In the genomic region with DNA sequence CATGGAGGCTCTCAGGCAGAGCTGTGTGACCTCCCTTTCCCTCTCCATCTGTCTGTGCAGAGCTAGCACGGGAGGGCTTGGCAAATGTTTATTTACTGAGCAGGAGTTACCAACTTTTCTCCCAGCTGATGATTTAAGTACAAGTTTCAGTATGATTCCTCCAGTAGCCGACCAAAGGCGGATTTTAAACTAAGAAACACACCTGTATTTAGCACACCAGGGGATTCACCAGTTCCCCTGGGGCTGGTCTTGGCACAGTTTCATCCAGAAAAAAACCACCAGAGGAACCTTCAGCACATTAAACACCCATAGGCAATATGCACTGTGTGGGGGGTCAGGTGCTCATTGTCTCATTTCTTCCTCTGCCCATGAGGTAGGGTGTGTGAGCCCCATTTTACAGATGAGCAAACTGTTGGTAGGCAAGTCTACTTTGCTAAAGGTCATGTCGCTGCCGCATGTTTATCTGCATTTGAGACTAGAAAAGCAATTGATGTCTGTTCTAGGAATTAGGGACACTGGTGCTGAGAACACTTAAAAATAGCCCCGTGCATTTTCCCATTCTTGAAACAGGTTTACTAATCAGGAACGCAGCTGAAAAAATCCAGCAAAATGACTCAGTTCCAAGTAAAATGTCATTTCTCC, we compare ENCODE assay signal across 8 cellular contexts.
DNase-seq lines count a peak whose midpoint lies in the region; ATAC-seq and TF ChIP-seq lines count a peak whose summit lies in the region.

No MANE protein-coding gene starts in this region.

- no peaks in the 10 kb centered on the region for H3K36me3 ChIP-seq in BE2C

- H3K4me3 Mint-ChIP-seq in activated CD4-positive, alpha-beta T cell treated with anti-CD3 and anti-CD28 coated beads, Interleukin-2, amount 10 ng/mL, durations not matched to agents 7 days and 5 days: peak overlapping the region; percentile 35

- no peaks in the 10 kb centered on the region for H3K27me3 ChIP-seq in BE2C

- no peaks in the 10 kb centered on the region for H3K27me3 Mint-ChIP-seq in activated CD4-positive, alpha-beta T cell treated with anti-CD3 and anti-CD28 coated beads, Interleukin-2, amount 10 ng/mL, durations not matched to agents 7 days and 5 days

- POLR2A ChIA-PET in activated CD4-positive, alpha-beta T cell treated with anti-CD3 and anti-CD28 coated beads, Interleukin-2, amount 10 ng/mL, durations not matched to agents 7 days and 5 days (lab: Charles Lee): no interaction called here

- no peak overlapping the region for H3K4me3 ChIP-seq in BE2C (ENCODE audit: low read depth, low read length)

- no peaks in the 10 kb centered on the region for H3K4me1 ChIP-seq in BE2C

- peaks cover 25% of the 10 kb centered on the region for H3K36me3 Mint-ChIP-seq in activated CD4-positive, alpha-beta T cell treated with anti-CD3 and anti-CD28 coated beads, Interleukin-2, amount 10 ng/mL, durations not matched to agents 7 days and 5 days (ENCODE audit: low read depth)

- peaks cover 58% of the 10 kb centered on the region for H3K4me1 Mint-ChIP-seq in activated CD4-positive, alpha-beta T cell treated with anti-CD3 and anti-CD28 coated beads, Interleukin-2, amount 10 ng/mL, durations not matched to agents 7 days and 5 days

- DNase-seq in activated effector memory CD4-positive, alpha-beta T cell treated with anti-CD3 and anti-CD28 coated beads, Interleukin-2, amount 50 U/mL, for 16 hours: peak; percentile 77
- DNase-seq in activated effector memory CD4-positive, alpha-beta T cell treated with Interleukin-2 at 50 U/mL for 16 hours: no peak
- peak; percentile 19 for DNase-seq in activated CD4-positive, alpha-beta T cell treated with anti-CD3 and anti-CD28 coated beads, Interleukin-2, amount 10 ng/mL, durations not matched to agents 7 days and 5 days
- peak; percentile 45 to 69 (median 57) for DNase-seq in stimulated activated CD4-positive, alpha-beta T cell treated with anti-CD3 and anti-CD28 coated beads, Interleukin-12 subunit alpha, Interleukin-12 subunit beta, amount 100 ng/mL, for 48 hours (ENCODE audit: low read depth in 2 of 3, low spot score in 1 of 3)
- DNase-seq in BE2C: no peak
- DNase-seq in dermis blood vessel endothelial cell: no peak
- no peak for DNase-seq in NCI-H524 treated with DMSO at 0.1 percent for 48 hours (lab: John Stamatoyannopoulos, UW)

- no peaks in the 10 kb centered on the region for H3K9me3 ChIP-seq in BE2C

- peaks cover 23% of the 10 kb centered on the region for H3K9me3 Mint-ChIP-seq in activated CD4-positive, alpha-beta T cell treated with anti-CD3 and anti-CD28 coated beads, Interleukin-2, amount 10 ng/mL, durations not matched to agents 7 days and 5 days

- CTCF ChIA-PET in activated CD4-positive, alpha-beta T cell treated with anti-CD3 and anti-CD28 coated beads, Interleukin-2, amount 10 ng/mL, durations not matched to agents 7 days and 5 days (lab: Charles Lee): interaction anchor here (0.7 to 1.5 kb wide), 5 partner anchors 11 to 37 kb away, joined by 3 to 5 read pairs (median 4); no protein-coding TSS in a partner anchor

- H3K27ac Mint-ChIP-seq in activated CD4-positive, alpha-beta T cell treated with anti-CD3 and anti-CD28 coated beads, Interleukin-2, amount 10 ng/mL, durations not matched to agents 7 days and 5 days: peak overlapping the region; percentile 89

- ATAC-seq in HG03025 (IDR thresholded peaks at IDR 0.05; ENCODE audit: low FRiP score, unreplicated experiment): peak; percentile 55

- TF ChIP-seq CTCF in BE2C (IDR thresholded peaks at IDR 0.05; ENCODE audit: low read depth, low read length): no peak

Comparison
In these comparisons a context has a peak if more than half of its experiments do, and no peak if none do; other contexts are left out.
1. DNase-seq: peak in activated effector memory CD4-positive, alpha-beta T cell treated with anti-CD3 and anti-CD28 coated beads, Interleukin-2, amount 50 U/mL, for 16 hours (single experiment), activated CD4-positive, alpha-beta T cell treated with anti-CD3 and anti-CD28 coated beads, Interleukin-2, amount 10 ng/mL, durations not matched to agents 7 days and 5 days (single experiment) and stimulated activated CD4-positive, alpha-beta T cell treated with anti-CD3 and anti-CD28 coated beads, Interleukin-12 subunit alpha, Interleukin-12 subunit beta, amount 100 ng/mL, for 48 hours (3 of 3); none in activated effector memory CD4-positive, alpha-beta T cell treated with Interleukin-2 at 50 U/mL for 16 hours (single experiment), BE2C (single experiment), dermis blood vessel endothelial cell (single experiment) and NCI-H524 treated with DMSO at 0.1 percent for 48 hours (single experiment).